ENCODE assay signal across 1 cellular context in genomic region chr12:6038160-6038559, GRCh38.
TF ChIP-seq lines count a peak whose summit lies in the region.

No MANE protein-coding gene starts in this region.

TF ChIP-seq in IMR-90, 13 proteins besides CTCF, POLR2A, EP300 and RAD21 (continued from another document):
- no peak for TF ChIP-seq NFE2L2 (IDR thresholded peaks at IDR 0.05; ENCODE audit: low read depth, low read length)
